Comparison of ENCODE assay signal across 7 cellular contexts in the genomic region with DNA sequence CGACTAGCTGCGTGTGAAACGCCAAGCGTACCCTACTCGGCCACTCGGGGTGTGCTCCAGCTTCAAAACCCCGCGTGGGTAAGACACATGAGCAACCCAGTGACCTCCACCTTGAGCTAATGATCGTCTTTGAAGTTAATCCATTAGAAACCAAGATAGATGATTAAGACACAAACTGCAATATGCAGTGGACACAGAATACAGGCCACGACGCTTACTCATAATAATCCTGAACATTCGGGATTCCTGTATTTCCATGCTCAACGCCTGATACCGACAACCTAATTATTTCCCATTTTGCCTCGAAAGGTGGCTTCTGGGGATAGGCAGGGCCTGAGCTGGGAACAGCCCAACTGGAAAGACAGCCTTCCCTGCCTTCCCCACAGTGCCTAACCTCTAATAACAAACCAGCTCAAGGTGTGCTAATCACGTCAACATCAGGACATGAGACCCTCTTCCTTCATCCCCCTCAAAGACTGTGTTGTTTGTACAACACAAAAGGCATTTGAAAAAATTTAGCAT. TPM values are rescaled to one million over a fixed set of nuclear protein-coding genes. Genes with fewer than 3 reads are reported as not detected.
A peak's percentile ranks its signal among the peaks of the same experiment; 100 is the strongest.
DNase-seq lines count a peak whose midpoint lies in the region; ATAC-seq and TF ChIP-seq lines count a peak whose summit lies in the region.

No MANE protein-coding gene starts in this region.

- H2AFZ ChIP-seq in GM23338 (0 out of 2 replicates have a peak overlapping the region, but pooled peaks have one; percentile 87), SU-DHL-6 (ENCODE audit: low read depth, low read length, severe bottlenecking) (no peak overlapping the region)

- DNase-seq in GM23338 (ENCODE audit: low spot score) = peak; percentile 42
- no peak for DNase-seq in glutamatergic neuron
- no peak for DNase-seq in GM10266 (ENCODE audit: extremely low spot score)
- DNase-seq in NCI-H2171 treated with DMSO at 0.1 percent for 48 hours (lab: John Stamatoyannopoulos, UW) = no peak

- H3K36me3 Mint-ChIP-seq in GM23338 (ENCODE audit: low read depth) (peaks cover 20% of the 10 kb centered on the region), glutamatergic neuron (ENCODE audit: unreplicated experiment) (peaks cover 4% of the 10 kb centered on the region)

- H3K36me3 ChIP-seq in GM23338 (ENCODE audit: insufficient read depth) (peaks cover 22% of the 10 kb centered on the region), SU-DHL-6 (ENCODE audit: low read length) (peaks cover 8% of the 10 kb centered on the region; the same call in 1 of the 2 replicates)

- peaks cover 12% of the 10 kb centered on the region for H4K20me1 ChIP-seq in GM23338 (replicated peaks; ENCODE audit: insufficient read depth)
- H4K20me1 ChIP-seq in SU-DHL-6 (ENCODE audit: low read depth, low read length) = no peaks in the 10 kb centered on the region

- TF ChIP-seq CTCF in GM23338 (conservative IDR thresholded peaks at IDR 0.05; ENCODE audit: low read depth in 2 of 2) = no peak
- no peak for TF ChIP-seq CTCF in SU-DHL-6 (IDR thresholded peaks at IDR 0.05; ENCODE audit: insufficient read depth, low read length, poor library complexity, severe bottlenecking)
- no peak for TF ChIP-seq CTCF in glutamatergic neuron (IDR thresholded peaks at IDR 0.05; ENCODE audit: partially characterized antibody, unreplicated experiment)
- no peak for TF ChIP-seq CTCF in GM10266 (IDR thresholded peaks at IDR 0.05; ENCODE audit: control insufficient read depth, insufficient read depth, low read depth, missing control alignments)

- peak overlapping the region; percentile 79 for H3K4me3 ChIP-seq in GM23338
- H3K4me3 ChIP-seq in SU-DHL-6 (ENCODE audit: insufficient read depth, low read length, poor library complexity, severe bottlenecking) = peak overlapping the region; percentile 47
- peak overlapping the region; percentile 49 to 78 (median 65) for H3K4me3 ChIP-seq in skin epidermis

- H3K27me3 Mint-ChIP-seq in GM23338 (ENCODE audit: insufficient read depth, low read depth, poor library complexity) (peaks cover 6% of the 10 kb centered on the region), glutamatergic neuron (ENCODE audit: unreplicated experiment) (peaks cover 4% of the 10 kb centered on the region)

- no peak overlapping the region for H3K27ac ChIP-seq in GM23338 (ENCODE audit: low read depth)
- no peak overlapping the region for H3K27ac ChIP-seq in SU-DHL-6 (ENCODE audit: low read depth, low read length)
- peak overlapping the region in 1 of 21 experiments; percentile 86 for H3K27ac ChIP-seq in skin epidermis

- H3K4me2 ChIP-seq in GM23338 (peak overlapping the region; percentile 98), SU-DHL-6 (ENCODE audit: low read depth, low read length, poor library complexity, severe bottlenecking) (peak overlapping the region; percentile 69)

- H3K9me3 Mint-ChIP-seq in GM23338 (no peaks in the 10 kb centered on the region), glutamatergic neuron (ENCODE audit: unreplicated experiment) (peaks cover 3% of the 10 kb centered on the region)

- H3K4me1 Mint-ChIP-seq in GM23338 = peaks cover 15% of the 10 kb centered on the region
- peaks cover 9% of the 10 kb centered on the region for H3K4me1 Mint-ChIP-seq in glutamatergic neuron (ENCODE audit: low read depth, unreplicated experiment)

- H3K4me3 Mint-ChIP-seq in GM23338 (peak overlapping the region; percentile 74), glutamatergic neuron (ENCODE audit: unreplicated experiment) (peak overlapping the region; percentile 79)

- peak; percentile 59 for ATAC-seq in GM23338
- ATAC-seq in GM19395 (IDR thresholded peaks at IDR 0.05; ENCODE audit: unreplicated experiment) = no peak

- peaks cover 9% of the 10 kb centered on the region for H3K4me1 ChIP-seq in GM23338 (ENCODE audit: insufficient read depth)

- H3K9me2 ChIP-seq in GM23338 (ENCODE audit: insufficient read depth) (no peaks in the 10 kb centered on the region), SU-DHL-6 (replicated peaks; ENCODE audit: insufficient read depth, low read length) (no peaks in the 10 kb centered on the region)

- H3K9ac ChIP-seq in SU-DHL-6 (ENCODE audit: low read length) = peak overlapping the region; percentile 60

- peaks cover 10% of the 10 kb centered on the region; the same call in 1 of the 2 replicates for H3K79me2 ChIP-seq in GM23338 (replicated peaks; ENCODE audit: insufficient read depth)
- peaks cover 11% of the 10 kb centered on the region for H3K79me2 ChIP-seq in SU-DHL-6 (ENCODE audit: insufficient read depth, low read length)

- H3K27ac Mint-ChIP-seq in GM23338 = no peak overlapping the region
- peak overlapping the region; percentile 2 for H3K27ac Mint-ChIP-seq in glutamatergic neuron (ENCODE audit: unreplicated experiment)

- H3K27me3 ChIP-seq in GM23338 (ENCODE audit: insufficient read depth) (peaks cover 6% of the 10 kb centered on the region), SU-DHL-6 (ENCODE audit: low read length) (no peaks in the 10 kb centered on the region)

- H3K9me3 ChIP-seq in SU-DHL-6 (ENCODE audit: insufficient read depth, low read length) = no peaks in the 10 kb centered on the region

- no peaks in the 10 kb centered on the region; the same call in 1 of the 2 replicates for H3F3A ChIP-seq in GM23338 (replicated peaks; ENCODE audit: low read depth)
- peaks cover 21% of the 10 kb centered on the region; the same call in 1 of the 2 replicates for H3F3A ChIP-seq in SU-DHL-6 (ENCODE audit: insufficient read depth)

TF ChIP-seq in GM23338, 12 proteins besides CTCF, POLR2A, EP300 and RAD21 (continues in another document):
- TF ChIP-seq POLR2AphosphoS5 (IDR thresholded peaks at IDR 0.05; ENCODE audit: low read depth) = no peak; the same call in 1 of the 2 replicates
- TF ChIP-seq JUNB (IDR thresholded peaks at IDR 0.05; ENCODE audit: unreplicated experiment) = no peak
- no peak for TF ChIP-seq CREB1 (CRISPR knock-in tag; IDR thresholded peaks at IDR 0.05; ENCODE audit: low read depth)
- TF ChIP-seq EZH2phosphoT487 (IDR thresholded peaks at IDR 0.05; ENCODE audit: unreplicated experiment) = no peak
- TF ChIP-seq ZNF114 (CRISPR knock-in tag; IDR thresholded peaks at IDR 0.05) = no peak
- no peak for TF ChIP-seq ZNF331 (CRISPR knock-in tag; IDR thresholded peaks at IDR 0.05; ENCODE audit: low read depth)
- TF ChIP-seq, protein P1, sequence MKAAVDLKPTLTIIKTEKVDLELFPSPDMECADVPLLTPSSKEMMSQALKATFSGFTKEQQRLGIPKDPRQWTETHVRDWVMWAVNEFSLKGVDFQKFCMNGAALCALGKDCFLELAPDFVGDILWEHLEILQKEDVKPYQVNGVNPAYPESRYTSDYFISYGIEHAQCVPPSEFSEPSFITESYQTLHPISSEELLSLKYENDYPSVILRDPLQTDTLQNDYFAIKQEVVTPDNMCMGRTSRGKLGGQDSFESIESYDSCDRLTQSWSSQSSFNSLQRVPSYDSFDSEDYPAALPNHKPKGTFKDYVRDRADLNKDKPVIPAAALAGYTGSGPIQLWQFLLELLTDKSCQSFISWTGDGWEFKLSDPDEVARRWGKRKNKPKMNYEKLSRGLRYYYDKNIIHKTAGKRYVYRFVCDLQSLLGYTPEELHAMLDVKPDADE (IDR thresholded peaks at IDR 0.05) = no peak
- TF ChIP-seq NANOG (IDR thresholded peaks at IDR 0.05; ENCODE audit: borderline replicate concordance) = no peak

RNA-seq across cellular contexts. Expression of gene COPRS, which starts 0.5 kb away (rescaled TPM):
- total RNA-seq in GM23338 (2014; rRNA removed; shearing (Covaris generic)) = 50.9 and 51.5 TPM in 2 replicates
- polyA plus RNA-seq in GM23338 (2016; fragmentation: Nextera tagmentation; extraction: Ambion mirVana) = 62.6 and 63.9 TPM in 2 replicates
- 13.7 TPM for total RNA-seq in glutamatergic neuron (ENCODE audit: unreplicated experiment)

RNA-seq across cellular contexts. Expression of gene UTP6, which starts 42.0 kb away (rescaled TPM):
- total RNA-seq in GM23338 (2014; rRNA removed; shearing (Covaris generic)) = 50.8 and 72.7 TPM in 2 replicates
- polyA plus RNA-seq in GM23338 (2016; fragmentation: Nextera tagmentation; extraction: Ambion mirVana) = 88.6 and 111 TPM in 2 replicates
- total RNA-seq in glutamatergic neuron (ENCODE audit: unreplicated experiment) = 50.4 TPM
